In the genomic region with DNA sequence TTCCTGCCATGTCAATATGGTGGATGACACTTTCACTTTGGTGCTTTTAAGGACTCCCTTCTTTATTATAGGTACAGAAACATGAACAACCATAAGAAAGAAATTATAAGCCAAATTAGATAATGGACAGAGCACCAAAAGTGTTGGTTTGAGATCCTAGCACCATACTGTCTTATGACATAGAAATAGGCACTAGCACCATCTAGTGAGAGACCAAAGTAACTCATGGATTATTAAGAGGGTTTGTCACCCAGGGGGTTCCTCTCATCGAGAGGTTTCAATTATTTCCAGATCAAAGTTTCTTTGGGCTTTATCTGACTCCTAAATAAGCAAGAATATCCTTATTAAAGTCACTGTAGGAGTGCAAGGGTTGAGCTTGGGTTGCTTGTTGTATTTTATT, we compare ENCODE assay signal across 9 cellular contexts.
DNase-seq lines count a peak whose midpoint lies in the region; ATAC-seq, FAIRE-seq and TF ChIP-seq lines count a peak whose summit lies in the region.
"Had no signal": no experiment of that assay in that cellular context is flagged by ENCODE, and none has a peak within 500 bp of the region (broad histone marks: within the 10 kb centered on the region; RNA-seq: fewer than 3 reads in every experiment).

No MANE protein-coding gene starts in this region.

- no peaks in the 10 kb centered on the region for H3K4me1 ChIP-seq in DOHH2 (ENCODE audit: control insufficient read depth, low read length)
- H3K4me1 ChIP-seq: Peyer's patch had no signal

- H3K4me1 Mint-ChIP-seq in immature natural killer cell: no peaks in the 10 kb centered on the region

- peak; percentile 29 for TF ChIP-seq RAD21 in Ishikawa (IDR thresholded peaks at IDR 0.05; ENCODE audit: low read depth)

- DNase-seq in kidney epithelial cell (ENCODE audit: low read depth): no peak
- no peak for DNase-seq in activated CD4-positive, CD25-positive, alpha-beta regulatory T cell (lab: John Stamatoyannopoulos, UW)
- DNase-seq in immature natural killer cell: no peak
- no peak for DNase-seq in SHP77 treated with DMSO at 0.1 percent for 48 hours (lab: John Stamatoyannopoulos, UW)
- DNase-seq in RCC 7860 (ENCODE audit: low spot score): no peak
- DNase-seq: Peyer's patch had no signal

- ATAC-seq in SK-N-SH treated with all-trans-retinoic acid at 6 μM for 48 hours: peak; percentile 57; the same call in 1 of the 3 replicates

- H3K36me3 ChIP-seq in DOHH2 (ENCODE audit: control insufficient read depth, low read length) (no peaks in the 10 kb centered on the region), kidney epithelial cell (ENCODE audit: control insufficient read depth, insufficient read depth, low read length) (no peaks in the 10 kb centered on the region)
- H3K36me3 ChIP-seq: Peyer's patch had no signal

- peaks cover 0 to 22% (median 8%) of the 10 kb centered on the region in 6 donors for H3K9me3 Mint-ChIP-seq in immature natural killer cell

- H3K27me3 ChIP-seq in DOHH2 (ENCODE audit: control insufficient read depth, low read length) (no peaks in the 10 kb centered on the region), kidney epithelial cell (ENCODE audit: control insufficient read depth, insufficient read depth, low read length) (no peaks in the 10 kb centered on the region)
- H3K27me3 ChIP-seq: Peyer's patch had no signal

- peak; percentile 33 for TF ChIP-seq CTCF in DOHH2 (IDR thresholded peaks at IDR 0.05; ENCODE audit: low read depth, low read length, poor library complexity, severe bottlenecking)
- TF ChIP-seq CTCF in kidney epithelial cell (IDR thresholded peaks at IDR 0.05; ENCODE audit: insufficient read depth, low read length, poor library complexity, severe bottlenecking): peak; percentile 37

- H3K9me3 ChIP-seq in DOHH2 (ENCODE audit: control insufficient read depth, insufficient read depth, low read length): no peaks in the 10 kb centered on the region
- H3K9me3 ChIP-seq: Peyer's patch had no signal

- no peak overlapping the region for H3K27ac Mint-ChIP-seq in immature natural killer cell

- H4K20me1 ChIP-seq in DOHH2 (ENCODE audit: control insufficient read depth, insufficient read depth, low read depth, low read length): no peaks in the 10 kb centered on the region

- no peak overlapping the region for H3K4me2 ChIP-seq in DOHH2 (ENCODE audit: low read length)

- no peak for FAIRE-seq in RCC 7860 (lab: Jason Lieb, UNC)

- H3K4me3 Mint-ChIP-seq in immature natural killer cell: no peak overlapping the region

- H3K4me3 ChIP-seq in DOHH2 (ENCODE audit: low read length) (no peak overlapping the region), kidney epithelial cell (ENCODE audit: low read depth, low read length) (no peak overlapping the region)
- H3K4me3 ChIP-seq: Peyer's patch had no signal

- peaks cover 0 to 1% (median 0%) of the 10 kb centered on the region in 3 donors for H3K27me3 Mint-ChIP-seq in immature natural killer cell (ENCODE audit: low read depth in 3 of 3)

- no peaks in the 10 kb centered on the region for H3K79me2 ChIP-seq in DOHH2 (ENCODE audit: control insufficient read depth, low read length)

- no peaks in the 10 kb centered on the region for H3K36me3 Mint-ChIP-seq in immature natural killer cell

- TF ChIP-seq EP300 in Ishikawa (IDR thresholded peaks at IDR 0.05; ENCODE audit: borderline replicate concordance): no peak

- H3F3A ChIP-seq in DOHH2 (ENCODE audit: control insufficient read depth, insufficient read depth): no peaks in the 10 kb centered on the region

- no peak overlapping the region for H3K27ac ChIP-seq in DOHH2 (ENCODE audit: low read depth, low read length)
- H3K27ac ChIP-seq: Peyer's patch had no signal

- no peaks in the 10 kb centered on the region for H3K9me2 ChIP-seq in DOHH2 (replicated peaks; ENCODE audit: control insufficient read depth, low read length)

TF ChIP-seq in Ishikawa, 13 proteins besides CTCF, POLR2A, EP300 and RAD21 (continues in another document):
- TF ChIP-seq, protein P1, sequence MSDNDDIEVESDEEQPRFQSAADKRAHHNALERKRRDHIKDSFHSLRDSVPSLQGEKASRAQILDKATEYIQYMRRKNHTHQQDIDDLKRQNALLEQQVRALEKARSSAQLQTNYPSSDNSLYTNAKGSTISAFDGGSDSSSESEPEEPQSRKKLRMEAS (IDR thresholded peaks at IDR 0.05): no peak
- TF ChIP-seq TCF12 (IDR thresholded peaks at IDR 0.05; ENCODE audit: low read depth): no peak
- TF ChIP-seq FOXM1 (IDR thresholded peaks at IDR 0.05; ENCODE audit: borderline replicate concordance, low read depth): no peak
- TF ChIP-seq NFIC (IDR thresholded peaks at IDR 0.05): no peak
- TF ChIP-seq ZBTB7A (IDR thresholded peaks at IDR 0.05; ENCODE audit: low read depth): no peak
- TF ChIP-seq TEAD4 (IDR thresholded peaks at IDR 0.05): no peak
- TF ChIP-seq CREB1 (IDR thresholded peaks at IDR 0.05; ENCODE audit: low read depth): no peak
- no peak for TF ChIP-seq YY1 (IDR thresholded peaks at IDR 0.05; ENCODE audit: low read depth)
- TF ChIP-seq, protein P2, sequence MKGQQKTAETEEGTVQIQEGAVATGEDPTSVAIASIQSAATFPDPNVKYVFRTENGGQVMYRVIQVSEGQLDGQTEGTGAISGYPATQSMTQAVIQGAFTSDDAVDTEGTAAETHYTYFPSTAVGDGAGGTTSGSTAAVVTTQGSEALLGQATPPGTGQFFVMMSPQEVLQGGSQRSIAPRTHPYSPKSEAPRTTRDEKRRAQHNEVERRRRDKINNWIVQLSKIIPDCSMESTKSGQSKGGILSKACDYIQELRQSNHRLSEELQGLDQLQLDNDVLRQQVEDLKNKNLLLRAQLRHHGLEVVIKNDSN (IDR thresholded peaks at IDR 0.05): no peak
- no peak for TF ChIP-seq EGR1 (IDR thresholded peaks at IDR 0.05)

TF ChIP-seq in SK-N-SH treated with all-trans-retinoic acid at 6 μM for 48 hours, 23 proteins besides CTCF, POLR2A, EP300 and RAD21 (continues in another document):
- TF ChIP-seq GLIS3 (CRISPR knock-in tag; IDR thresholded peaks at IDR 0.05): no peak
- no peak for TF ChIP-seq ZFP30 (CRISPR knock-in tag; IDR thresholded peaks at IDR 0.05)
- TF ChIP-seq SNAI2 (CRISPR knock-in tag; IDR thresholded peaks at IDR 0.05): no peak
- no peak for TF ChIP-seq TCF4 (CRISPR knock-in tag; IDR thresholded peaks at IDR 0.05; ENCODE audit: borderline replicate concordance)
- TF ChIP-seq, protein P3, sequence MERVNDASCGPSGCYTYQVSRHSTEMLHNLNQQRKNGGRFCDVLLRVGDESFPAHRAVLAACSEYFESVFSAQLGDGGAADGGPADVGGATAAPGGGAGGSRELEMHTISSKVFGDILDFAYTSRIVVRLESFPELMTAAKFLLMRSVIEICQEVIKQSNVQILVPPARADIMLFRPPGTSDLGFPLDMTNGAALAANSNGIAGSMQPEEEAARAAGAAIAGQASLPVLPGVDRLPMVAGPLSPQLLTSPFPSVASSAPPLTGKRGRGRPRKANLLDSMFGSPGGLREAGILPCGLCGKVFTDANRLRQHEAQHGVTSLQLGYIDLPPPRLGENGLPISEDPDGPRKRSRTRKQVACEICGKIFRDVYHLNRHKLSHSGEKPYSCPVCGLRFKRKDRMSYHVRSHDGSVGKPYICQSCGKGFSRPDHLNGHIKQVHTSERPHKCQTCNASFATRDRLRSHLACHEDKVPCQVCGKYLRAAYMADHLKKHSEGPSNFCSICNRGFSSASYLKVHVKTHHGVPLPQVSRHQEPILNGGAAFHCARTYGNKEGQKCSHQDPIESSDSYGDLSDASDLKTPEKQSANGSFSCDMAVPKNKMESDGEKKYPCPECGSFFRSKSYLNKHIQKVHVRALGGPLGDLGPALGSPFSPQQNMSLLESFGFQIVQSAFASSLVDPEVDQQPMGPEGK (CRISPR knock-in tag; IDR thresholded peaks at IDR 0.05; ENCODE audit: borderline replicate concordance): no peak
- TF ChIP-seq ESRRG (CRISPR knock-in tag; IDR thresholded peaks at IDR 0.05): no peak
- TF ChIP-seq RARB (CRISPR knock-in tag; IDR thresholded peaks at IDR 0.05): no peak
- no peak for TF ChIP-seq OSR1 (CRISPR knock-in tag; IDR thresholded peaks at IDR 0.05)
- no peak for TF ChIP-seq ZFP3 (CRISPR knock-in tag; IDR thresholded peaks at IDR 0.05)
- TF ChIP-seq, protein P4, sequence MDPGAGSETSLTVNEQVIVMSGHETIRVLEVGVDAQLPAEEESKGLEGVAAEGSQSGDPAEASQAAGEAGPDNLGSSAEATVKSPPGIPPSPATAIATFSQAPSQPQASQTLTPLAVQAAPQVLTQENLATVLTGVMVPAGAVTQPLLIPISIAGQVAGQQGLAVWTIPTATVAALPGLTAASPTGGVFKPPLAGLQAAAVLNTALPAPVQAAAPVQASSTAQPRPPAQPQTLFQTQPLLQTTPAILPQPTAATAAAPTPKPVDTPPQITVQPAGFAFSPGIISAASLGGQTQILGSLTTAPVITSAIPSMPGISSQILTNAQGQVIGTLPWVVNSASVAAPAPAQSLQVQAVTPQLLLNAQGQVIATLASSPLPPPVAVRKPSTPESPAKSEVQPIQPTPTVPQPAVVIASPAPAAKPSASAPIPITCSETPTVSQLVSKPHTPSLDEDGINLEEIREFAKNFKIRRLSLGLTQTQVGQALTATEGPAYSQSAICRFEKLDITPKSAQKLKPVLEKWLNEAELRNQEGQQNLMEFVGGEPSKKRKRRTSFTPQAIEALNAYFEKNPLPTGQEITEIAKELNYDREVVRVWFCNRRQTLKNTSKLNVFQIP (CRISPR knock-in tag; IDR thresholded peaks at IDR 0.05; ENCODE audit: borderline replicate concordance, low read depth): no peak
- TF ChIP-seq ZNF8 (CRISPR knock-in tag; IDR thresholded peaks at IDR 0.05): no peak
- no peak for TF ChIP-seq ZNF70 (CRISPR knock-in tag; IDR thresholded peaks at IDR 0.05)
